In genomic region chr2:66508358-66509071, GRCh38 we compare ENCODE assay signal across 1 cellular context.
TF ChIP-seq lines count a peak whose summit lies in the region.

No MANE protein-coding gene starts in this region.

TF ChIP-seq in HEK293, 187 proteins besides CTCF, POLR2A, EP300 and RAD21 (continued from another document):
- TF ChIP-seq TSHZ1 (tag by site-specific recombination; IDR thresholded peaks at IDR 0.05; ENCODE audit: borderline replicate concordance) (no peak), ZBTB17 (tag by site-specific recombination; IDR thresholded peaks at IDR 0.05) (no peak; the same call in 1 of the 2 replicates), PRDM2 (tag by site-specific recombination; IDR thresholded peaks at IDR 0.05; ENCODE audit: borderline replicate concordance) (no peak), ZNF701 (tag by site-specific recombination; IDR thresholded peaks at IDR 0.05) (no peak), RBAK (tag by site-specific recombination; IDR thresholded peaks at IDR 0.05) (no peak), ZNF292 (tag by site-specific recombination; IDR thresholded peaks at IDR 0.05; ENCODE audit: borderline replicate concordance, low read depth) (no peak), ZNF623 (tag by site-specific recombination; IDR thresholded peaks at IDR 0.05) (no peak), ZNF529 (tag by site-specific recombination; IDR thresholded peaks at IDR 0.05; ENCODE audit: insufficient replicate concordance) (no peak), ZNF571 (tag by site-specific recombination; IDR thresholded peaks at IDR 0.05) (no peak), ZNF274 (IDR thresholded peaks at IDR 0.05; ENCODE audit: low read length) (no peak), ZNF274 (tag by site-specific recombination; IDR thresholded peaks at IDR 0.05; ENCODE audit: borderline replicate concordance) (no peak), ZNF549 (tag by site-specific recombination; IDR thresholded peaks at IDR 0.05) (no peak), ZSCAN4 (tag by site-specific recombination; IDR thresholded peaks at IDR 0.05) (no peak), ZNF146 (tag by site-specific recombination; IDR thresholded peaks at IDR 0.05) (no peak), ZSCAN30 (tag by site-specific recombination; IDR thresholded peaks at IDR 0.05) (no peak), ATF2 (tag by site-specific recombination; IDR thresholded peaks at IDR 0.05; ENCODE audit: low read depth) (no peak), ZNF658 (tag by site-specific recombination; IDR thresholded peaks at IDR 0.05) (no peak), INSM2 (tag by site-specific recombination; IDR thresholded peaks at IDR 0.05) (0 out of 2 replicates have a peak, but pooled peaks have one; percentile 16), IKZF3 (tag by site-specific recombination; IDR thresholded peaks at IDR 0.05) (peak; percentile 37; the same call in 1 of the 2 replicates), ZNF248 (tag by site-specific recombination; IDR thresholded peaks at IDR 0.05) (no peak), ZNF311 (tag by site-specific recombination; IDR thresholded peaks at IDR 0.05; ENCODE audit: borderline replicate concordance) (no peak), OVOL3 (tag by site-specific recombination; IDR thresholded peaks at IDR 0.05) (no peak), BCL11A (tag by site-specific recombination; IDR thresholded peaks at IDR 0.05; ENCODE audit: low read depth) (no peak), SCRT1 (tag by site-specific recombination; IDR thresholded peaks at IDR 0.05; ENCODE audit: borderline replicate concordance) (no peak)
